In genomic region chr3:47117803-47118364, GRCh38 we compare ENCODE assay signal across 15 cellular contexts. TPM values are rescaled to one million over a fixed set of nuclear protein-coding genes. Genes with fewer than 3 reads are reported as not detected.
A peak's percentile ranks its signal among the peaks of the same experiment; 100 is the strongest.
DNase-seq lines count a peak whose midpoint lies in the region; ATAC-seq, FAIRE-seq and TF ChIP-seq lines count a peak whose summit lies in the region.
"Had no signal": no experiment of that assay in that cellular context is flagged by ENCODE, and none has a peak within 500 bp of the region (broad histone marks: within the 10 kb centered on the region; RNA-seq: fewer than 3 reads in every experiment).

No MANE protein-coding gene starts in this region.

- 22% methylated on average over 3 of the region's 3 CpGs for WGBS in K562 (ENCODE audit: insufficient coverage, low coverage, missing lambda C conversion rate)
- WGBS in smooth muscle cell (ENCODE audit: low lambda C conversion rate), result 89% methylated on average over 3 of the region's 3 CpGs

- H3F3A ChIP-seq in smooth muscle cell (ENCODE audit: low read depth), result no peaks in the 10 kb centered on the region

- in situ Hi-C loops in K562 (cut with MboI), result no loop called here

- H3K79me2 ChIP-seq in K562 (ENCODE audit: control insufficient read depth, insufficient read depth, low read length) (peaks cover 13% of the 10 kb centered on the region), smooth muscle cell (ENCODE audit: low read depth) (peaks cover 22% of the 10 kb centered on the region)

- peak overlapping the region; percentile 1; the same call in 1 of the 2 replicates for H3K4me2 ChIP-seq in K562 (ENCODE audit: insufficient read depth, low read length)
- H3K4me2 ChIP-seq in smooth muscle cell, result no peak overlapping the region

- peaks cover 46% of the 10 kb centered on the region for H3K36me3 Mint-ChIP-seq in activated naive CD4-positive, alpha-beta T cell treated with anti-CD3 and anti-CD28 coated beads for 36 hours (ENCODE audit: low read depth)

- no peak overlapping the region for H3K9ac ChIP-seq in K562 (ENCODE audit: insufficient read depth in 1 of 2, low read depth in 2 of 2, low read length in 2 of 2)
- H3K9ac ChIP-seq in smooth muscle cell (ENCODE audit: low read depth), result no peak overlapping the region

- H4K20me1 ChIP-seq in K562 (replicated peaks; ENCODE audit: control insufficient read depth, insufficient read depth, low read length) (no peaks in the 10 kb centered on the region), smooth muscle cell (ENCODE audit: low read depth) (peaks cover 22% of the 10 kb centered on the region)

- TF ChIP-seq RAD21 in K562 (CRISPR knock-in tag; conservative IDR thresholded peaks at IDR 0.05 in 1 of 2, IDR thresholded peaks at IDR 0.05 in 1 of 2), result no peak; a peak in 1 of 4 replicates

- peak; percentile 73 for FAIRE-seq in K562 (lab: Jason Lieb, UNC)
- FAIRE-seq in GM12891 (lab: Jason Lieb, UNC), result no peak
- FAIRE-seq: colon had no signal

- POLR2A ChIA-PET in K562 (lab: Yijun Ruan, JAX), result interaction anchor here (1.0 to 1.2 kb wide), 3 partner anchors 10 to 16 kb away, joined by 4 to 5 read pairs (median 4); no protein-coding TSS in a partner anchor

- no TSS peak for BruUV-seq in K562 (replicated peaks; lab: Mats Ljungman, UMichigan)

- no peak for DNase-seq in activated naive CD4-positive, alpha-beta T cell treated with anti-CD3 and anti-CD28 coated beads for 36 hours
- no peak for DNase-seq in activated naive CD4-positive, alpha-beta T cell treated with Interleukin-2 at 50 U/mL for 16 hours
- DNase-seq in NCI-H524 treated with DMSO at 0.1 percent for 48 hours (lab: John Stamatoyannopoulos, UW) (peak; percentile 23), K562 (ENCODE audit: extremely low read depth in 1 of 4, low spot score in 3 of 4) (peak in 1 of 4 experiments; percentile 25), smooth muscle cell (lab: John Stamatoyannopoulos, UW; ENCODE audit: unreplicated experiment) (no peak), NCI-H2081 treated with DMSO at 0.1 percent for 48 hours (lab: John Stamatoyannopoulos, UW) (no peak), 8988T (no peak), GM12891 (ENCODE audit: insufficient read length, low spot score) (no peak)
- DNase-seq: DMS79 treated with DMSO at 0.1 percent for 48 hours, esophagus squamous epithelium, heart right ventricle, NCI-H1930, posterior cingulate gyrus, T1000 had no signal

- H3K27ac Mint-ChIP-seq in activated naive CD4-positive, alpha-beta T cell treated with anti-CD3 and anti-CD28 coated beads for 36 hours, result peak overlapping the region; percentile 51

- peaks cover 86% of the 10 kb centered on the region for H3K36me3 ChIP-seq in K562 (ENCODE audit: control insufficient read depth, insufficient read depth, low read length)
- H3K36me3 ChIP-seq in smooth muscle cell (ENCODE audit: low read depth), result peaks cover 18% of the 10 kb centered on the region

- H3K9me1 ChIP-seq in K562 (ENCODE audit: control insufficient read depth, insufficient read depth, low read length), result no peaks in the 10 kb centered on the region

- no peak overlapping the region for H2AFZ ChIP-seq in K562 (ENCODE audit: low read depth, low read length)
- H2AFZ ChIP-seq in smooth muscle cell (ENCODE audit: low read depth), result no peak overlapping the region

- H3K4me3 Mint-ChIP-seq in activated naive CD4-positive, alpha-beta T cell treated with anti-CD3 and anti-CD28 coated beads for 36 hours, result no peak overlapping the region

- no peaks in the 10 kb centered on the region for H3K27me3 ChIP-seq in K562 (ENCODE audit: control insufficient read depth in 2 of 2, insufficient read depth in 2 of 2, low read length in 2 of 2)
- H3K27me3 ChIP-seq in smooth muscle cell (ENCODE audit: low read depth), result no peaks in the 10 kb centered on the region
- H3K27me3 ChIP-seq: esophagus squamous epithelium, heart right ventricle had no signal

- CTCF ChIA-PET in activated naive CD4-positive, alpha-beta T cell treated with anti-CD3 and anti-CD28 coated beads for 36 hours (lab: Charles Lee), result no interaction called here
- CTCF ChIA-PET in K562 (lab: Yijun Ruan, JAX; ENCODE audit: low intra/inter-chr PET ratio), result no interaction called here

- H3K9me3 ChIP-seq in K562 (replicated peaks; ENCODE audit: control insufficient read depth, insufficient read depth, low read depth, low read length) (peaks cover 17% of the 10 kb centered on the region), smooth muscle cell (replicated peaks; ENCODE audit: low read depth) (no peaks in the 10 kb centered on the region)
- H3K9me3 ChIP-seq: esophagus squamous epithelium, heart right ventricle had no signal

- peaks cover 38% of the 10 kb centered on the region for H3K4me1 Mint-ChIP-seq in activated naive CD4-positive, alpha-beta T cell treated with anti-CD3 and anti-CD28 coated beads for 36 hours (ENCODE audit: low read depth)

- peaks cover 5% of the 10 kb centered on the region for H3K9me3 Mint-ChIP-seq in activated naive CD4-positive, alpha-beta T cell treated with anti-CD3 and anti-CD28 coated beads for 36 hours

- peak overlapping the region; percentile 44; the same call in 2 of the 3 replicates for H3K27ac ChIP-seq in K562 (ENCODE audit: extremely low read depth, low read depth, low read length)
- H3K27ac ChIP-seq in smooth muscle cell (ENCODE audit: low read depth), result peak overlapping the region; percentile 1
- H3K27ac ChIP-seq: esophagus squamous epithelium, heart right ventricle had no signal

- TF ChIP-seq EP300 in K562 (IDR thresholded peaks at IDR 0.05; ENCODE audit: low read length), result peak; percentile 83; the same call in 1 of the 2 replicates

- intact Hi-C loops in activated naive CD4-positive, alpha-beta T cell treated with anti-CD3 and anti-CD28 coated beads for 36 hours (cut with micrococcal nuclease), result no loop called here
- intact Hi-C loops in K562 (cut with micrococcal nuclease), result no loop called here

- H3K4me3 ChIP-seq in K562, result no peak overlapping the region
- no peak overlapping the region for H3K4me3 ChIP-seq in smooth muscle cell
- H3K4me3 ChIP-seq: esophagus squamous epithelium, heart right ventricle had no signal

- ATAC-seq in K562, result peak; percentile 52
- ATAC-seq: heart right ventricle had no signal

- TF ChIP-seq CTCF in K562 (IDR thresholded peaks at IDR 0.05 in 2 of 3, conservative IDR thresholded peaks at IDR 0.05 in 1 of 3; ENCODE audit: insufficient read depth in 2 of 3, low read depth in 1 of 3, low read length in 3 of 3) (no peak), smooth muscle cell (IDR thresholded peaks at IDR 0.05; ENCODE audit: borderline replicate concordance, insufficient read depth, poor library complexity, severe bottlenecking) (no peak)

- no peaks in the 10 kb centered on the region for H3K27me3 Mint-ChIP-seq in activated naive CD4-positive, alpha-beta T cell treated with anti-CD3 and anti-CD28 coated beads for 36 hours (ENCODE audit: low read depth)

- H3K4me1 ChIP-seq in K562 (replicated peaks in 1 of 2; ENCODE audit: control insufficient read depth in 2 of 2, insufficient read depth in 2 of 2, low read length in 2 of 2) (peaks cover 4 to 7% of the 10 kb centered on the region in 2 experiments; a peak in 3 of 5 replicates), smooth muscle cell (ENCODE audit: low read depth) (no peaks in the 10 kb centered on the region)
- H3K4me1 ChIP-seq: esophagus squamous epithelium had no signal

- no peak for TF ChIP-seq POLR2A in K562 (conservative IDR thresholded peaks at IDR 0.05)
- TF ChIP-seq POLR2A in GM12891 (IDR thresholded peaks at IDR 0.05; ENCODE audit: low read depth, low read length), result no peak

TF ChIP-seq in K562, 482 proteins besides CTCF, POLR2A, EP300 and RAD21 (continues in another document):
- TF ChIP-seq ZBTB17 (CRISPR knock-in tag; IDR thresholded peaks at IDR 0.05) (no peak), YY1 (IDR thresholded peaks at IDR 0.05; ENCODE audit: borderline replicate concordance in 1 of 3, control insufficient read depth in 1 of 3, extremely low read depth in 1 of 3, insufficient read depth in 3 of 3, insufficient read length in 1 of 3, insufficient replicate concordance in 2 of 3, low read depth in 1 of 3, low read length in 2 of 3) (no peak), ZNF696 (CRISPR knock-in tag; conservative IDR thresholded peaks at IDR 0.05) (no peak), ZNF239 (CRISPR knock-in tag; IDR thresholded peaks at IDR 0.05) (peak; percentile 32; the same call in 1 of the 2 replicates)

TF ChIP-seq in GM12891, 5 proteins besides CTCF, POLR2A, EP300 and RAD21:
- TF ChIP-seq PAX5 (IDR thresholded peaks at IDR 0.05; ENCODE audit: insufficient read depth, low read length, severe bottlenecking), result no peak
- no peak for TF ChIP-seq TAF1 (IDR thresholded peaks at IDR 0.05; ENCODE audit: low read depth, low read length)
- TF ChIP-seq POLR2AphosphoS5 (IDR thresholded peaks at IDR 0.05; ENCODE audit: low read depth, low read length), result no peak
- TF ChIP-seq POU2F2 (IDR thresholded peaks at IDR 0.05; ENCODE audit: low read depth, low read length), result no peak
- no peak for TF ChIP-seq SPI1 (IDR thresholded peaks at IDR 0.05; ENCODE audit: low read depth, low read length)
TF ChIP-seq in GM12891: peak in this region for 0.

RNA-seq across cellular contexts. Expression of gene SETD2, which starts 46.0 kb away (rescaled TPM):
- total RNA-seq in activated naive CD4-positive, alpha-beta T cell treated with anti-CD3 and anti-CD28 coated beads for 36 hours, result 10 to 100 TPM; 27.7 to 28.1 TPM
- total RNA-seq in K562 (2011; cell fraction: chromatin; rRNA removed; ENCODE audit: low replicate concordance), result 43.5 and 203 TPM in 2 replicates
- 27.0 and 45.0 TPM in 2 replicates for total RNA-seq in K562 (2011; cell fraction: nucleolus; rRNA removed)
- 67.0 and 71.2 TPM in 2 replicates for total RNA-seq in K562 (2011; cell fraction: nucleoplasm; rRNA removed)
- total RNA-seq in K562 (2014; rRNA removed) (30.0 and 33.6 TPM in 2 replicates), K562 (2014; rRNA removed; fragmentation: Illumina TruSeq; extraction: Trizol) (43.8 and 47.8 TPM in 2 replicates), K562 (2015; rRNA removed; fragmentation: Illumina TruSeq; extraction: Trizol) (43.7 and 45.3 TPM in 2 replicates), K562 (2021) (39.3 and 39.5 TPM in 2 replicates), smooth muscle cell (28.4 and 31.4 TPM in 2 replicates)
- polyA plus RNA-seq in K562 (2011; rRNA removed) (22.8 and 25.2 TPM in 2 replicates), K562 (2014; fragmentation: Illumina TruSeq; extraction: Trizol) (38.6 and 44.0 TPM in 2 replicates), K562 (2014; fragmentation: Nextera tagmentation; extraction: Ambion mirVana) (10 to 100 TPM in 1 of 2 experiments, 1 to 10 TPM in 1; 8.2 to 11.0 TPM), K562 (2014; rRNA removed) (23.0 and 24.6 TPM in 2 replicates), smooth muscle cell (8.3 and 13.1 TPM in 2 replicates)
- polyA plus RNA-seq in K562 (2011; cell fraction: cytosol; rRNA removed), result 14.6 and 16.8 TPM in 2 replicates
- 28.4 and 29.7 TPM in 2 replicates for polyA plus RNA-seq in K562 (2011; cell fraction: nucleus; rRNA removed)
- 25.0 and 27.7 TPM in 2 replicates for polyA plus RNA-seq in K562 (2012)
- polyA minus RNA-seq in K562 (2011; rRNA and poly(A)+ RNA removed), result 86.5 and 93.7 TPM in 2 replicates
- polyA minus RNA-seq in K562 (2011; cell fraction: cytosol; rRNA and poly(A)+ RNA removed), result 32.7 and 35.5 TPM in 2 replicates
- polyA minus RNA-seq in K562 (2011; cell fraction: nucleus; rRNA and poly(A)+ RNA removed), result 37.7 and 69.1 TPM in 2 replicates
- polyA plus RNA-seq in GM12891 (2012; ENCODE audit: low read depth, missing spikeins), result 16.2 TPM
